In genomic region chr14:94598816-94599655, GRCh38 we compare ENCODE assay signal across 7 cellular contexts. TPM values are rescaled to one million over a fixed set of nuclear protein-coding genes. Genes with fewer than 3 reads are reported as not detected.
DNase-seq lines count a peak whose midpoint lies in the region; ATAC-seq, FAIRE-seq and TF ChIP-seq lines count a peak whose summit lies in the region.

No MANE protein-coding gene starts in this region.

- no peaks in the 10 kb centered on the region for H3K4me1 Mint-ChIP-seq in stimulated activated memory B cell treated with anti-CD40 and anti-IgM and Interleukin-4, amounts not matched to agents 10 μg/mL and 1 μg/mL and 100 μg/mL, for 72 hours

- peaks cover 25% of the 10 kb centered on the region for H3K27me3 Mint-ChIP-seq in stimulated activated memory B cell treated with anti-CD40 and anti-IgM and Interleukin-4, amounts not matched to agents 10 μg/mL and 1 μg/mL and 100 μg/mL, for 72 hours

- no peaks in the 10 kb centered on the region for H3K36me3 Mint-ChIP-seq in stimulated activated memory B cell treated with anti-CD40 and anti-IgM and Interleukin-4, amounts not matched to agents 10 μg/mL and 1 μg/mL and 100 μg/mL, for 72 hours

- no peaks in the 10 kb centered on the region for H3K27me3 ChIP-seq in bronchial epithelial cell (ENCODE audit: control insufficient read depth, insufficient read depth, low read length)
- H3K27me3 ChIP-seq in tibial nerve = no peaks in the 10 kb centered on the region

- DNase-seq in LHCN-M2 (ENCODE audit: low read depth) (peak; percentile 89), bronchial epithelial cell (ENCODE audit: low read depth) (peak; percentile 96), left lobe of liver (ENCODE audit: low spot score) (peak; percentile 87), tibial nerve (ENCODE audit: low spot score in 2 of 2) (peak; percentile 61 to 79), COLO668 (lab: John Stamatoyannopoulos, UW; ENCODE audit: unreplicated experiment) (no peak), NCI-H526 treated with DMSO at 0.1 percent for 48 hours (lab: John Stamatoyannopoulos, UW) (no peak)

- H3K9me3 Mint-ChIP-seq in stimulated activated memory B cell treated with anti-CD40 and anti-IgM and Interleukin-4, amounts not matched to agents 10 μg/mL and 1 μg/mL and 100 μg/mL, for 72 hours = peaks cover 4% of the 10 kb centered on the region

- TF ChIP-seq CTCF in bronchial epithelial cell (IDR thresholded peaks at IDR 0.05; ENCODE audit: insufficient read depth, low read length, severe bottlenecking) (no peak), tibial nerve (IDR thresholded peaks at IDR 0.05) (peak in 4 of 5 experiments; percentile 16 to 45 (median 26))

- no peaks in the 10 kb centered on the region for H3K9me3 ChIP-seq in tibial nerve

- no peak for TF ChIP-seq POLR2A in tibial nerve (IDR thresholded peaks at IDR 0.05)

- ATAC-seq in left lobe of liver = peak; percentile 50
- no peak for ATAC-seq in stimulated activated memory B cell treated with anti-CD40 and anti-IgM and Interleukin-4, amounts not matched to agents 10 μg/mL and 1 μg/mL and 100 μg/mL, for 72 hours

- peak; percentile 82 to 97 for TF ChIP-seq EP300 in tibial nerve (IDR thresholded peaks at IDR 0.05)

- WGBS in tibial nerve, 2 donors = 57 to 61% methylated on average over 11 of the region's 11 CpGs

- H3K36me3 ChIP-seq in bronchial epithelial cell (ENCODE audit: control insufficient read depth, insufficient read depth, low read length) (no peaks in the 10 kb centered on the region), tibial nerve (no peaks in the 10 kb centered on the region)

- FAIRE-seq in bronchial epithelial cell (lab: Jason Lieb, UNC) = peak; percentile 88

- H3K27ac ChIP-seq in tibial nerve = peak overlapping the region; percentile 73 to 91 (median 78)

- H3K27ac Mint-ChIP-seq in stimulated activated memory B cell treated with anti-CD40 and anti-IgM and Interleukin-4, amounts not matched to agents 10 μg/mL and 1 μg/mL and 100 μg/mL, for 72 hours = no peak overlapping the region

- H3K4me3 Mint-ChIP-seq in stimulated activated memory B cell treated with anti-CD40 and anti-IgM and Interleukin-4, amounts not matched to agents 10 μg/mL and 1 μg/mL and 100 μg/mL, for 72 hours = no peak overlapping the region

- H3K4me1 ChIP-seq in tibial nerve = peaks cover 0 to 53% (median 43%) of the 10 kb centered on the region in 4 donors

- H3K4me3 ChIP-seq in bronchial epithelial cell (ENCODE audit: low read depth, low read length) = no peak overlapping the region
- no peak overlapping the region for H3K4me3 ChIP-seq in tibial nerve

RNA-seq across cellular contexts. Expression of gene SERPINA3, which starts 13.2 kb away (rescaled TPM):
- total RNA-seq in LHCN-M2 (2014; rRNA removed) = 1.2 and 1.3 TPM in 2 replicates
- not detected for polyA plus RNA-seq in LHCN-M2 (2012)
- 0.79 and 1.3 TPM in 2 replicates for total RNA-seq in bronchial epithelial cell
- total RNA-seq in left lobe of liver = 7,311 TPM
- total RNA-seq in tibial nerve = 100 to 1,000 TPM in 2 of 4 donors, 10 to 100 TPM in 2; 85.0 to 339 (median 171) TPM

RNA-seq across cellular contexts. Expression of gene SERPINA5, which starts 17.8 kb away (rescaled TPM):
- total RNA-seq in LHCN-M2 (2014; rRNA removed) (0.06 and 0.13 TPM in 2 replicates), bronchial epithelial cell (not detected in 2 replicates), left lobe of liver (216 TPM), tibial nerve (10 to 100 TPM in 2 of 4 donors, 1 to 10 TPM in 2; 6.5 to 28.0 (median 10.2) TPM)
- 0.10 TPM for polyA plus RNA-seq in LHCN-M2 (2012)

RNA-seq across cellular contexts. Expression of gene SERPINA4, which starts 37.8 kb away (rescaled TPM):
- total RNA-seq in LHCN-M2 (2014; rRNA removed) (not detected in 2 replicates), bronchial epithelial cell (not detected in 2 replicates), left lobe of liver (186 TPM), tibial nerve (not detected)
- not detected for polyA plus RNA-seq in LHCN-M2 (2012)

Comparison
In these comparisons a context has a peak if more than half of its experiments do, and no peak if none do; other contexts are left out.
1. DNase-seq: peak in LHCN-M2 (single experiment), bronchial epithelial cell (single experiment), left lobe of liver (single experiment) and tibial nerve (2 of 2); none in COLO668 (single experiment) and NCI-H526 treated with DMSO at 0.1 percent for 48 hours (single experiment).
2. RNA of gene SERPINA3, which starts 13.2 kb away (total RNA-seq): 7,311 TPM in left lobe of liver (single experiment) and 85.0 to 339 TPM in tibial nerve; 1.2 to 1.3 TPM in LHCN-M2 and 0.79 to 1.3 TPM in bronchial epithelial cell; every median in the first group is over 10 times any median in the second.
3. RNA of gene SERPINA4, which starts 37.8 kb away (total RNA-seq): 186 TPM in left lobe of liver (single experiment); not detected in LHCN-M2, not detected in bronchial epithelial cell and not detected in tibial nerve; every median in the first group is over 100 times any median in the second.